10 cellular contexts compared by ENCODE assay signal in genomic region chr12:50017047-50017446, GRCh38. TPM values are rescaled to one million over a fixed set of nuclear protein-coding genes. Genes with fewer than 3 reads are reported as not detected.
DNase-seq lines count a peak whose midpoint lies in the region; ATAC-seq and TF ChIP-seq lines count a peak whose summit lies in the region.
"Had no signal": no experiment of that assay in that cellular context is flagged by ENCODE, and none has a peak within 500 bp of the region (broad histone marks: within the 10 kb centered on the region; RNA-seq: fewer than 3 reads in every experiment).

No MANE protein-coding gene starts in this region.

- H3K9me3 ChIP-seq in left lung (no peaks in the 10 kb centered on the region), stomach smooth muscle (ENCODE audit: control insufficient read depth in 2 of 2, low read length in 2 of 2) (no peaks in the 10 kb centered on the region)
- H3K9me3 ChIP-seq in effector memory CD4-positive, alpha-beta T cell (ENCODE audit: control insufficient read depth, low read length), result no peaks in the 10 kb centered on the region

- no peak overlapping the region for H3K4me3 ChIP-seq in LNCaP clone FGC (ENCODE audit: low read depth, low read length)
- no peak overlapping the region for H3K4me3 ChIP-seq in coronary artery
- no peak overlapping the region for H3K4me3 ChIP-seq in left lung
- H3K4me3 ChIP-seq in stomach smooth muscle (ENCODE audit: low read length in 2 of 2), result peak overlapping the region; percentile 4 to 17
- H3K4me3 ChIP-seq in effector memory CD4-positive, alpha-beta T cell (ENCODE audit: insufficient read depth, low read depth, low read length, poor library complexity, severe bottlenecking), result no peak overlapping the region

- H3K36me3 ChIP-seq in left lung (peaks cover 0 to 6% of the 10 kb centered on the region in 2 donors), stomach smooth muscle (ENCODE audit: control insufficient read depth in 2 of 2, insufficient read depth in 2 of 2, low read length in 2 of 2) (peaks cover 0 to 2% of the 10 kb centered on the region in 2 donors)
- H3K36me3 ChIP-seq in effector memory CD4-positive, alpha-beta T cell (ENCODE audit: control insufficient read depth, insufficient read depth, low read length), result peaks cover 3% of the 10 kb centered on the region

- peak; percentile 8 for DNase-seq in LNCaP clone FGC (ENCODE audit: low read depth)
- DNase-seq in coronary artery (ENCODE audit: low spot score), result peak; percentile 78
- peak in 1 of 2 donors; percentile 78 for DNase-seq in left lung
- DNase-seq in effector memory CD4-positive, alpha-beta T cell, result no peak
- DNase-seq in NCI-H146 (lab: John Stamatoyannopoulos, UW), result no peak
- no peak for DNase-seq in HUDEP-2 (lab: John Stamatoyannopoulos, UW; ENCODE audit: unreplicated experiment in 76 of 76)
- DNase-seq: PC-3; stimulated activated CD4-positive, alpha-beta T cell treated with anti-CD3 and anti-CD28 coated beads, Interleukin-12 subunit alpha, Interleukin-12 subunit beta, amount 100 ng/mL, for 4 hours had no signal

- TF ChIP-seq CTCF in LNCaP clone FGC (IDR thresholded peaks at IDR 0.05; ENCODE audit: control insufficient read depth, extremely low read depth, insufficient read depth) (0 out of 2 replicates have a peak, but pooled peaks have one; percentile 2), coronary artery (IDR thresholded peaks at IDR 0.05) (no peak), left lung (IDR thresholded peaks at IDR 0.05) (no peak)

- peak overlapping the region in 1 of 2 donors; percentile 35 for H3K9ac ChIP-seq in stomach smooth muscle (ENCODE audit: low read length in 2 of 2)

- peak; percentile 81 for ATAC-seq in left lung
- ATAC-seq in HG02759 (IDR thresholded peaks at IDR 0.05; ENCODE audit: unreplicated experiment), result no peak
- ATAC-seq: PC-3 had no signal

- peaks cover 0 to 20% of the 10 kb centered on the region in 2 donors for H3K4me1 ChIP-seq in left lung
- no peaks in the 10 kb centered on the region for H3K4me1 ChIP-seq in stomach smooth muscle (ENCODE audit: control insufficient read depth, insufficient read depth, low read length)
- no peaks in the 10 kb centered on the region for H3K4me1 ChIP-seq in effector memory CD4-positive, alpha-beta T cell (ENCODE audit: control insufficient read depth, insufficient read depth, low read length, poor library complexity, severe bottlenecking)

- H3K27me3 ChIP-seq in left lung (no peaks in the 10 kb centered on the region), stomach smooth muscle (ENCODE audit: control insufficient read depth in 1 of 2, insufficient read depth in 2 of 2, low read length in 2 of 2) (no peaks in the 10 kb centered on the region)
- H3K27me3 ChIP-seq in effector memory CD4-positive, alpha-beta T cell (replicated peaks; ENCODE audit: control insufficient read depth, insufficient read depth, low read length, poor library complexity, severe bottlenecking), result no peaks in the 10 kb centered on the region

- H3K27ac ChIP-seq in coronary artery, result peak overlapping the region; percentile 50 to 51
- peak overlapping the region; percentile 78 to 81 for H3K27ac ChIP-seq in left lung
- peak overlapping the region; percentile 19 for H3K27ac ChIP-seq in stomach smooth muscle (ENCODE audit: low read length)
- H3K27ac ChIP-seq in effector memory CD4-positive, alpha-beta T cell (ENCODE audit: insufficient read depth, low read length, poor library complexity, severe bottlenecking), result no peak overlapping the region

- intact Hi-C loops in left lung (cut with DNase I), result no loop called here

RNA-seq across cellular contexts. Expression of gene RACGAP1, which starts 8.2 kb away (rescaled TPM):
- total RNA-seq in left lung, result 10 to 100 TPM; 20.7 to 35.9 TPM

RNA-seq across cellular contexts. Expression of gene ASIC1, which starts 40.3 kb away (rescaled TPM):
- total RNA-seq in left lung, result 1 to 10 TPM; 2.1 to 2.9 TPM

RNA-seq across cellular contexts. Expression of gene AQP6, which starts 44.3 kb away (rescaled TPM):
- total RNA-seq in left lung, result under 1 TPM in 1 of 2 donors, not detected in 1; 0.09 TPM
- total RNA-seq: PC-3 had no signal

RNA-seq across cellular contexts. Expression of gene AQP5, which starts 55.4 kb away (rescaled TPM):
- 1 to 10 TPM; 7.2 to 7.7 TPM for total RNA-seq in left lung
- total RNA-seq: PC-3 had no signal

Comparison
In these comparisons a context has a peak if more than half of its experiments do, and no peak if none do; other contexts are left out.
1. DNase-seq: peak in LNCaP clone FGC (single experiment) and coronary artery (single experiment); none in effector memory CD4-positive, alpha-beta T cell (0 of 3), NCI-H146 (single experiment) and HUDEP-2 (0 of 76).
2. H3K4me3 ChIP-seq: peak in stomach smooth muscle (2 of 2); none in LNCaP clone FGC (single experiment), coronary artery (single experiment), left lung (0 of 2) and effector memory CD4-positive, alpha-beta T cell (single experiment).